Comparison of ENCODE assay signal across 22 cellular contexts in the genomic region with DNA sequence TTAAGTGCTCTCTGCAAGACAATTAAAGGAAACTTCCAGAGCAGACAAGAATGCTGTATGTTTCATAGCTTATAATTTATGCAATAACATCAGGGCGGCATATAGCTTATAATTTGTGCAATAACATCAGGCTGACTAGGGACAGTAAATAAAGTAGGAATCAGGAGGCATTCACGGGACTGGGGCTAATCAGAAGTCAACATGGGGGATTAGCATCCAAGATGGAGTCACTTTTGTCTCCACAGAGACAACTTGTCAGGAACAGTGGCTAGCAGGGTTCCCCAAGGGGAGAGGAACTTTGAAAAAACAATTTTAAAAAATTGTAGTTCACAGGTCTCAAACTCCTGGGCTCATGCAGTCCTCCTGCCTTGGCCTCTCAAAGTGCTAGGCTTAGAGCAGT.
"Had no signal": no experiment of that assay in that cellular context is flagged by ENCODE, and none has a peak within 500 bp of the region (broad histone marks: within the 10 kb centered on the region; RNA-seq: fewer than 3 reads in every experiment).

No MANE protein-coding gene starts in this region.

- ATAC-seq: foreskin keratinocyte, gastroesophageal sphincter, heart left ventricle, left cardiac atrium, left lung, left ventricle myocardium superior, lower lobe of right lung had no signal

- H3K9me3 ChIP-seq: colonic mucosa, esophagus muscularis mucosa, gastroesophageal sphincter, heart left ventricle, left lung, lower lobe of right lung had no signal

- H2AFZ ChIP-seq: hepatocyte had no signal

- H3K4me2 ChIP-seq: hepatocyte had no signal

- H3K27me3 ChIP-seq: colonic mucosa, dorsolateral prefrontal cortex, esophagus muscularis mucosa, foreskin keratinocyte, gastroesophageal sphincter, heart left ventricle, hepatocyte, left lung had no signal

- FAIRE-seq: endothelial cell of umbilical vein, frontal cortex, islet of Langerhans, keratinocyte had no signal

- H3K4me1 ChIP-seq: colonic mucosa had no signal

- H3K36me3 ChIP-seq: colonic mucosa, esophagus muscularis mucosa, gastroesophageal sphincter, heart left ventricle, left lung, lower lobe of right lung had no signal

- H3K4me3 ChIP-seq: colonic mucosa, dorsolateral prefrontal cortex, esophagus muscularis mucosa, gastroesophageal sphincter, heart left ventricle, hepatocyte, left lung, lower lobe of right lung had no signal

- DNase-seq: colonic mucosa; cortex of kidney; dermis blood vessel endothelial cell; dorsolateral prefrontal cortex; effector CD4-positive, alpha-beta T cell; effector memory CD4-positive, alpha-beta T cell; foreskin keratinocyte; heart left ventricle; hypothalamus; left cardiac atrium; left lung; left ventricle myocardium superior; lower lobe of right lung; mesenchymal stem cell; midbrain had no signal

- H3K27ac ChIP-seq: colonic mucosa, dorsolateral prefrontal cortex, esophagus muscularis mucosa, foreskin keratinocyte, gastroesophageal sphincter, heart left ventricle, hepatocyte, left lung, lower lobe of right lung had no signal

- H3K79me2 ChIP-seq: hepatocyte had no signal
